Comparison of ENCODE assay signal across 8 cellular contexts in genomic region chr17:82065638-82066303, GRCh38. TPM values are rescaled to one million over a fixed set of nuclear protein-coding genes. Genes with fewer than 3 reads are reported as not detected.
A peak's percentile ranks its signal among the peaks of the same experiment; 100 is the strongest.
DNase-seq lines count a peak whose midpoint lies in the region; ATAC-seq and TF ChIP-seq lines count a peak whose summit lies in the region.

Gene DUS1L, minus strand, starts transcription at chr17:82065804. Its CDS starts 745 bp downstream, at chr17:82065059.

- H3K4me1 ChIP-seq in neutrophil (ENCODE audit: control insufficient read depth in 1 of 2, insufficient read depth in 1 of 2, low read depth in 1 of 2, low read length in 1 of 2): peaks cover 16% of the 10 kb centered on the region in 2 experiments

- H3K9me3 ChIP-seq in neutrophil: no peaks in the 10 kb centered on the region

- TF ChIP-seq CTCF in neutrophil (IDR thresholded peaks at IDR 0.05) (no peak), subcutaneous adipose tissue (IDR thresholded peaks at IDR 0.05; ENCODE audit: low read depth) (no peak)

- DNase-seq in NCI-H1417 (lab: John Stamatoyannopoulos, UW) (peak; percentile 54 to 68 (median 54)), NCI-H1417 treated with DMSO at 0.1 percent for 48 hours (lab: John Stamatoyannopoulos, UW) (no peak), RPMI7951 (ENCODE audit: low read depth) (peak; percentile 43), activated gamma-delta T cell treated with Interleukin-2 at 50 U/mL for 16 hours (peak; percentile 64), foreskin melanocyte (peak; percentile 29)

- H3K4me3 ChIP-seq in neutrophil (ENCODE audit: low read depth in 1 of 2, low read length in 1 of 2): peak within 1 kb of the TSS; percentile 64 to 71

- peaks cover under 1% of the 10 kb centered on the region for H3K27me3 ChIP-seq in neutrophil

- H3K36me3 ChIP-seq in neutrophil: peaks cover 28% of the 10 kb centered on the region

- peak; percentile 59 for ATAC-seq in HG02970 (IDR thresholded peaks at IDR 0.05; ENCODE audit: low FRiP score, unreplicated experiment)

- peak within 1 kb of the TSS; percentile 53 for H3K27ac ChIP-seq in neutrophil

RNA-seq across cellular contexts. Expression of gene DUS1L, which starts in this region (rescaled TPM):
- total RNA-seq in RPMI7951 (2014; rRNA removed; shearing (Covaris generic)): 34.0 and 39.3 TPM in 2 replicates
- 100 to 1,000 TPM in 1 of 4 donors, 10 to 100 TPM in 3; 45.0 to 147 (median 52.3) TPM for total RNA-seq in subcutaneous adipose tissue
